In the genomic region with DNA sequence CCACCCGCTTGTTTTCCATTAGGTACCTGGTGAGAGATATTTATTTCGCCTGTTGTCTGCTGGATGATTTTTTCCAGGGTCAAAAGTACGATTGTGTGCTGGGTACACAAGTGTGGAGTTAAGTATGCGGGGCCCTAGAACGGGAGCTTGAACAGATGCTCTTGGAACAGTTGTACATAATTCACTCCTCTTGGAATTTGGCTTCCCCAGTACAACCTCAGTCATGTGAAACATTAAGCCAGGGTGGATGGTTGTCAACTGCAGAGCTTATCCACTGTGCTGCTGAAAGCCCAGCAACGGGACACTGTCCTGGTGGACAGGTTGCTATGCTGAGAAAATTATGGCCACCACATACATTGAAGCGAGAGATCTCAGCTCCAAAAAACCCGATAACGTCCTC, we compare ENCODE assay signal across 12 cellular contexts.
DNase-seq lines count a peak whose midpoint lies in the region; ATAC-seq and TF ChIP-seq lines count a peak whose summit lies in the region.
"Had no signal": no experiment of that assay in that cellular context is flagged by ENCODE, and none has a peak within 500 bp of the region (broad histone marks: within the 10 kb centered on the region; RNA-seq: fewer than 3 reads in every experiment).

No MANE protein-coding gene starts in this region.

- no peak overlapping the region for H2AK5ac ChIP-seq in IMR-90 (ENCODE audit: low read depth, low read length)

- H3K18ac ChIP-seq in IMR-90 (ENCODE audit: low read depth, low read length), result no peak overlapping the region

- 0 out of 2 replicates have a peak overlapping the region, but pooled peaks have one; percentile 18 for H2BK20ac ChIP-seq in IMR-90 (ENCODE audit: low read depth, low read length)

- no peak overlapping the region for H4K5ac ChIP-seq in IMR-90 (ENCODE audit: low read depth, low read length)

- CTCF ChIA-PET in IMR-90 (lab: Yijun Ruan, JAX) (no interaction called here), RWPE1 (lab: Yijun Ruan, JAX) (no interaction called here)

- ATAC-seq in IMR-90 (ENCODE audit: low read depth) (no peak), HG03565 (IDR thresholded peaks at IDR 0.05; ENCODE audit: unreplicated experiment) (no peak)
- ATAC-seq: CD8-positive, alpha-beta T cell had no signal

- no peak overlapping the region for H3K27ac ChIP-seq in IMR-90 (ENCODE audit: insufficient read depth, low read length)
- H3K27ac ChIP-seq in SJCRH30, result no peak overlapping the region
- H3K27ac ChIP-seq in RWPE1, result no peak overlapping the region

- no peak overlapping the region for H2AFZ ChIP-seq in IMR-90 (replicated peaks; ENCODE audit: low read length, poor library complexity)

- TF ChIP-seq POLR2A in IMR-90 (IDR thresholded peaks at IDR 0.05; ENCODE audit: low read depth, low read length), result no peak

- no peak overlapping the region for H4K91ac ChIP-seq in IMR-90 (ENCODE audit: insufficient read depth, low read depth, low read length)

- H4K8ac ChIP-seq in IMR-90 (ENCODE audit: low read depth in 2 of 2, low read length in 2 of 2), result no peak overlapping the region

- H3K27me3 ChIP-seq in IMR-90 (ENCODE audit: control insufficient read depth, insufficient read depth, low read length) (no peaks in the 10 kb centered on the region), SJCRH30 (no peaks in the 10 kb centered on the region)

- DNase-seq in IMR-90, result no peak
- peak; percentile 19 to 30 for DNase-seq in SJCRH30
- peak; percentile 30 for DNase-seq in kidney tubule cell (ENCODE audit: low spot score)
- peak; percentile 69 for DNase-seq in renal cortical epithelial cell (ENCODE audit: low read depth)
- no peak for DNase-seq in RWPE1 (ENCODE audit: low spot score)
- DNase-seq in HPDE6-E6E7 (ENCODE audit: extremely low spot score), result no peak
- no peak for DNase-seq in SKM-1 (lab: John Stamatoyannopoulos, UW; ENCODE audit: unreplicated experiment)
- DNase-seq: CD8-positive, alpha-beta T cell; HFFc6; Kasumi-1; NCI-H187 treated with DMSO at 0.1 percent for 48 hours had no signal

- intact Hi-C loops in IMR-90 (cut with micrococcal nuclease), result loop anchor here (10.0 kb wide), 1 partner anchor 465 kb away; no protein-coding TSS in a partner anchor

- peaks cover 6% of the 10 kb centered on the region; the same call in 1 of the 2 replicates for H3K9me1 ChIP-seq in IMR-90 (ENCODE audit: insufficient read depth, low read length)

- TF ChIP-seq CTCF in IMR-90 (conservative IDR thresholded peaks at IDR 0.05; ENCODE audit: low read depth, low read length), result no peak
- no peak for TF ChIP-seq CTCF in RWPE1 (conservative IDR thresholded peaks at IDR 0.05; ENCODE audit: low read depth)

- 100% methylated on average over 1 of the region's 9 CpGs; no CpG with 5 or more reads in 1 of the 2 experiments for WGBS in IMR-90 (ENCODE audit: extremely low coverage in 2 of 2, insufficient read length in 1 of 2), 2 experiments

- H3K56ac ChIP-seq in IMR-90 (ENCODE audit: extremely low read depth, insufficient read depth, low read length), result no peak overlapping the region

- no peak overlapping the region for H3K23ac ChIP-seq in IMR-90 (ENCODE audit: low read depth, low read length)

- H2BK15ac ChIP-seq in IMR-90 (ENCODE audit: low read depth, low read length), result no peak overlapping the region

- H4K20me1 ChIP-seq in IMR-90 (ENCODE audit: insufficient read depth, low read length), result no peaks in the 10 kb centered on the region

- H3K9ac ChIP-seq in IMR-90 (ENCODE audit: low read depth, low read length), result no peak overlapping the region

- H3K4ac ChIP-seq in IMR-90 (ENCODE audit: low read depth, low read length), result no peak overlapping the region

- dilution Hi-C loops in IMR-90 (cut with HindIII; ENCODE audit: low sequenced_read_pairs, unreplicated experiment), result no loop called here

- no peaks in the 10 kb centered on the region for H3K36me3 ChIP-seq in IMR-90 (ENCODE audit: control insufficient read depth, insufficient read depth, low read length)
- H3K36me3 ChIP-seq in SJCRH30, result no peaks in the 10 kb centered on the region

- in situ Hi-C loops in IMR-90 (cut with MboI; ENCODE audit: low sequenced_read_pairs), result loop anchor here (10.0 kb wide), 1 partner anchor 705 kb away; no protein-coding TSS in a partner anchor

- H3K4me1 ChIP-seq in IMR-90 (ENCODE audit: control insufficient read depth, insufficient read depth, low read length) (peaks cover 2% of the 10 kb centered on the region), SJCRH30 (no peaks in the 10 kb centered on the region)

- no peaks in the 10 kb centered on the region for H3K9me3 ChIP-seq in IMR-90 (ENCODE audit: control insufficient read depth, insufficient read depth, low read length)
- no peaks in the 10 kb centered on the region for H3K9me3 ChIP-seq in SJCRH30 (replicated peaks)

- POLR2A ChIA-PET in IMR-90 (lab: Charles Lee; ENCODE audit: unreplicated experiment), result no interaction called here
- POLR2A ChIA-PET in RWPE1 (lab: Yijun Ruan, JAX; ENCODE audit: low non-redundant PET), result no interaction called here

- no peak overlapping the region for H3K4me2 ChIP-seq in IMR-90 (ENCODE audit: low read depth, low read length)

- TF ChIP-seq RAD21 in IMR-90 (IDR thresholded peaks at IDR 0.05; ENCODE audit: low read length), result no peak

- no peak overlapping the region for H3K14ac ChIP-seq in IMR-90 (replicated peaks; ENCODE audit: low read depth, low read length)

- H3K4me3 ChIP-seq in IMR-90 (ENCODE audit: insufficient read depth, low read depth, low read length), result no peak overlapping the region
- H3K4me3 ChIP-seq in SJCRH30, result no peak overlapping the region

- no peak overlapping the region for H2BK5ac ChIP-seq in IMR-90 (ENCODE audit: low read depth, low read length, poor library complexity, severe bottlenecking)

- no TSS peak for BruUV-seq in IMR-90 (replicated peaks; lab: Mats Ljungman, UMichigan)

- no peak overlapping the region for H2BK120ac ChIP-seq in IMR-90 (ENCODE audit: low read depth, low read length)

- no peak overlapping the region for H2AK9ac ChIP-seq in IMR-90 (replicated peaks; ENCODE audit: low read depth, low read length, poor library complexity)

- no peaks in the 10 kb centered on the region for H3K79me1 ChIP-seq in IMR-90 (ENCODE audit: low read depth in 1 of 2, low read length in 2 of 2)

TF ChIP-seq in IMR-90, 13 proteins besides CTCF, POLR2A, EP300 and RAD21:
- TF ChIP-seq CHD1 (IDR thresholded peaks at IDR 0.05; ENCODE audit: low read depth, low read length), result no peak
- no peak for TF ChIP-seq SMC3 (IDR thresholded peaks at IDR 0.05; ENCODE audit: low read depth, low read length)
- TF ChIP-seq, protein P1, sequence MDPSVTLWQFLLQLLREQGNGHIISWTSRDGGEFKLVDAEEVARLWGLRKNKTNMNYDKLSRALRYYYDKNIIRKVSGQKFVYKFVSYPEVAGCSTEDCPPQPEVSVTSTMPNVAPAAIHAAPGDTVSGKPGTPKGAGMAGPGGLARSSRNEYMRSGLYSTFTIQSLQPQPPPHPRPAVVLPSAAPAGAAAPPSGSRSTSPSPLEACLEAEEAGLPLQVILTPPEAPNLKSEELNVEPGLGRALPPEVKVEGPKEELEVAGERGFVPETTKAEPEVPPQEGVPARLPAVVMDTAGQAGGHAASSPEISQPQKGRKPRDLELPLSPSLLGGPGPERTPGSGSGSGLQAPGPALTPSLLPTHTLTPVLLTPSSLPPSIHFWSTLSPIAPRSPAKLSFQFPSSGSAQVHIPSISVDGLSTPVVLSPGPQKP (IDR thresholded peaks at IDR 0.05; ENCODE audit: borderline replicate concordance, low read depth, low read length), result no peak
- TF ChIP-seq, protein P2, sequence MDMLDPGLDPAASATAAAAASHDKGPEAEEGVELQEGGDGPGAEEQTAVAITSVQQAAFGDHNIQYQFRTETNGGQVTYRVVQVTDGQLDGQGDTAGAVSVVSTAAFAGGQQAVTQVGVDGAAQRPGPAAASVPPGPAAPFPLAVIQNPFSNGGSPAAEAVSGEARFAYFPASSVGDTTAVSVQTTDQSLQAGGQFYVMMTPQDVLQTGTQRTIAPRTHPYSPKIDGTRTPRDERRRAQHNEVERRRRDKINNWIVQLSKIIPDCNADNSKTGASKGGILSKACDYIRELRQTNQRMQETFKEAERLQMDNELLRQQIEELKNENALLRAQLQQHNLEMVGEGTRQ (IDR thresholded peaks at IDR 0.05; ENCODE audit: low read depth, low read length), result no peak
- no peak for TF ChIP-seq MAZ (IDR thresholded peaks at IDR 0.05; ENCODE audit: borderline replicate concordance, low read depth, low read length)
- no peak for TF ChIP-seq NFE2L2 (IDR thresholded peaks at IDR 0.05; ENCODE audit: low read depth, low read length)
- TF ChIP-seq MXI1 (IDR thresholded peaks at IDR 0.05; ENCODE audit: borderline replicate concordance, low read depth, low read length), result no peak
- no peak for TF ChIP-seq RCOR1 (IDR thresholded peaks at IDR 0.05; ENCODE audit: insufficient replicate concordance, low read length)
- TF ChIP-seq BHLHE40 (IDR thresholded peaks at IDR 0.05; ENCODE audit: low read depth, low read length), result no peak
- no peak for TF ChIP-seq CEBPB (IDR thresholded peaks at IDR 0.05; ENCODE audit: low read depth, low read length)
- no peak for TF ChIP-seq MAFK (IDR thresholded peaks at IDR 0.05; ENCODE audit: low read depth, low read length)
- no peak for TF ChIP-seq RFX5 (IDR thresholded peaks at IDR 0.05; ENCODE audit: low read depth, low read length)
- TF ChIP-seq FOS (IDR thresholded peaks at IDR 0.05; ENCODE audit: low read depth, low read length), result no peak

Comparison
In these comparisons a context has a peak if more than half of its experiments do, and no peak if none do; other contexts are left out.
1. DNase-seq: peak in SJCRH30 (2 of 2), kidney tubule cell (single experiment) and renal cortical epithelial cell (single experiment); none in IMR-90 (single experiment), RWPE1 (single experiment), HPDE6-E6E7 (single experiment) and SKM-1 (single experiment).